Comparison of ENCODE assay signal across 12 cellular contexts in genomic region chr9:92739346-92740014, GRCh38. TPM values are rescaled to one million over a fixed set of nuclear protein-coding genes. Genes with fewer than 3 reads are reported as not detected.
DNase-seq lines count a peak whose midpoint lies in the region; ATAC-seq and TF ChIP-seq lines count a peak whose summit lies in the region.
"Had no signal": no experiment of that assay in that cellular context is flagged by ENCODE, and none has a peak within 500 bp of the region (broad histone marks: within the 10 kb centered on the region; RNA-seq: fewer than 3 reads in every experiment).

No MANE protein-coding gene starts in this region.

- no peaks in the 10 kb centered on the region for H3K36me3 Mint-ChIP-seq in CD4-positive, CD25-positive, alpha-beta regulatory T cell

- H3K4me3 Mint-ChIP-seq in CD4-positive, CD25-positive, alpha-beta regulatory T cell, result no peak overlapping the region

- peaks cover 85% of the 10 kb centered on the region for H3K79me2 ChIP-seq in OCI-LY7 (ENCODE audit: insufficient read depth, low read depth, low read length)

- no peak overlapping the region for H3K27ac ChIP-seq in CD4-positive, CD25-positive, alpha-beta regulatory T cell (ENCODE audit: insufficient read depth, low read length, poor library complexity, severe bottlenecking)
- H3K27ac ChIP-seq in OCI-LY7 (ENCODE audit: low read depth, low read length, poor library complexity, severe bottlenecking) (peak overlapping the region; percentile 49), esophagus squamous epithelium (peak overlapping the region; percentile 66 to 80 (median 72)), psoas muscle (peak overlapping the region; percentile 59)

- peaks cover 28% of the 10 kb centered on the region for H4K20me1 ChIP-seq in OCI-LY7 (ENCODE audit: insufficient read depth, low read length)

- no peak for DNase-seq in CD4-positive, CD25-positive, alpha-beta regulatory T cell
- no peak for DNase-seq in OCI-LY7 (ENCODE audit: low spot score)
- DNase-seq in esophagus squamous epithelium (lab: John Stamatoyannopoulos, UW), result no peak
- no peak for DNase-seq in psoas muscle
- no peak for DNase-seq in SKM-1 (lab: John Stamatoyannopoulos, UW; ENCODE audit: unreplicated experiment)
- no peak for DNase-seq in stimulated activated naive CD4-positive, alpha-beta T cell treated with Interleukin-2 at 50 U/mL for 16 hours (lab: John Stamatoyannopoulos, UW)
- DNase-seq: activated CD8-positive, alpha-beta memory T cell treated with anti-CD3 and anti-CD28 coated beads, Interleukin-2, amount 50 U/mL, for 48 hours; NCI-H2081 treated with DMSO at 0.1 percent for 48 hours had no signal

- H3K9me3 ChIP-seq in CD4-positive, CD25-positive, alpha-beta regulatory T cell (ENCODE audit: control insufficient read depth in 2 of 2, low read length in 2 of 2), result no peaks in the 10 kb centered on the region
- no peaks in the 10 kb centered on the region for H3K9me3 ChIP-seq in OCI-LY7 (ENCODE audit: low read length)
- no peaks in the 10 kb centered on the region for H3K9me3 ChIP-seq in esophagus squamous epithelium
- no peaks in the 10 kb centered on the region for H3K9me3 ChIP-seq in psoas muscle

- peak overlapping the region in 2 of 3 donors; percentile 62 for H3K27ac Mint-ChIP-seq in CD4-positive, CD25-positive, alpha-beta regulatory T cell

- POLR2A ChIA-PET in OCI-LY7 (lab: Charles Lee), result interaction anchor here (0.8 to 1.4 kb wide), 3 partner anchors 10 to 25 kb away, joined by 3 to 6 read pairs (median 3); no protein-coding TSS in a partner anchor

- no peaks in the 10 kb centered on the region for H3K27me3 Mint-ChIP-seq in CD4-positive, CD25-positive, alpha-beta regulatory T cell

- H3K4me3 ChIP-seq in CD4-positive, CD25-positive, alpha-beta regulatory T cell (ENCODE audit: low read depth, low read length), result no peak overlapping the region
- H3K4me3 ChIP-seq in OCI-LY7 (ENCODE audit: low read depth, low read length, poor library complexity, severe bottlenecking), result no peak overlapping the region
- H3K4me3 ChIP-seq in esophagus squamous epithelium, result no peak overlapping the region
- no peak overlapping the region for H3K4me3 ChIP-seq in psoas muscle
- H3K4me3 ChIP-seq: K562 had no signal

- WGBS in esophagus squamous epithelium, 2 donors, result 63 to 76% methylated on average over 10 of the region's 11 CpGs
- 81 to 83% (median 83%) methylated on average over 11 of the region's 11 CpGs for WGBS in psoas muscle, 3 donors

- ATAC-seq in CD4-positive, CD25-positive, alpha-beta regulatory T cell (ENCODE audit: low read depth in 2 of 2), result no peak
- ATAC-seq in psoas muscle (no peak), HG02642 (IDR thresholded peaks at IDR 0.05; ENCODE audit: poor library complexity, unreplicated experiment) (no peak), HG03108 (IDR thresholded peaks at IDR 0.05; ENCODE audit: unreplicated experiment) (no peak)
- ATAC-seq: K562, Panc1 had no signal

- no peaks in the 10 kb centered on the region for H3K27me3 ChIP-seq in CD4-positive, CD25-positive, alpha-beta regulatory T cell (ENCODE audit: control insufficient read depth, insufficient read depth, low read length)
- no peaks in the 10 kb centered on the region for H3K27me3 ChIP-seq in esophagus squamous epithelium
- no peaks in the 10 kb centered on the region for H3K27me3 ChIP-seq in psoas muscle (ENCODE audit: insufficient read depth in 3 of 3, low read length in 2 of 3)

- H3K9me3 Mint-ChIP-seq in CD4-positive, CD25-positive, alpha-beta regulatory T cell, result no peaks in the 10 kb centered on the region

- no peak for TF ChIP-seq POLR2A in esophagus squamous epithelium (IDR thresholded peaks at IDR 0.05)

- peak overlapping the region; percentile 78 for H3K4me2 ChIP-seq in OCI-LY7 (ENCODE audit: low read length)

- BruUV-seq in OCI-LY7 (replicated peaks; lab: Mats Ljungman, UMichigan), result no TSS peak

- H2AFZ ChIP-seq in OCI-LY7 (ENCODE audit: low read length), result no peak overlapping the region

- TF ChIP-seq CTCF in OCI-LY7 (conservative IDR thresholded peaks at IDR 0.05; ENCODE audit: low read length) (no peak), esophagus squamous epithelium (IDR thresholded peaks at IDR 0.05) (no peak), psoas muscle (IDR thresholded peaks at IDR 0.05) (no peak)

- peaks cover 22 to 83% (median 51%) of the 10 kb centered on the region in 4 donors for H3K4me1 Mint-ChIP-seq in CD4-positive, CD25-positive, alpha-beta regulatory T cell

- intact Hi-C loops in OCI-LY7 (cut with micrococcal nuclease; ENCODE audit: unreplicated experiment), result no loop called here
- intact Hi-C loops in esophagus squamous epithelium (cut with DNase I), result no loop called here
- intact Hi-C loops in psoas muscle (cut with DNase I), result no loop called here

- no peaks in the 10 kb centered on the region for H3K36me3 ChIP-seq in CD4-positive, CD25-positive, alpha-beta regulatory T cell (ENCODE audit: control insufficient read depth, insufficient read depth, low read length)
- H3K36me3 ChIP-seq in OCI-LY7 (ENCODE audit: insufficient read depth, low read length) (no peaks in the 10 kb centered on the region), esophagus squamous epithelium (no peaks in the 10 kb centered on the region), psoas muscle (ENCODE audit: insufficient read depth in 1 of 2, low read depth in 1 of 2) (no peaks in the 10 kb centered on the region)

- H3K4me1 ChIP-seq in CD4-positive, CD25-positive, alpha-beta regulatory T cell (ENCODE audit: control insufficient read depth, insufficient read depth, low read length, poor library complexity, severe bottlenecking), result peaks cover 26% of the 10 kb centered on the region
- H3K4me1 ChIP-seq in OCI-LY7 (ENCODE audit: insufficient read depth, low read length, poor library complexity, severe bottlenecking) (peaks cover 66% of the 10 kb centered on the region), esophagus squamous epithelium (peaks cover 45 to 94% (median 64%) of the 10 kb centered on the region in 3 donors), psoas muscle (peaks cover 58% of the 10 kb centered on the region)

- CTCF ChIA-PET in OCI-LY7 (lab: Charles Lee; ENCODE audit: unreplicated experiment), result no interaction called here

- H3K9me2 ChIP-seq in OCI-LY7 (ENCODE audit: insufficient read depth, low read length), result no peaks in the 10 kb centered on the region

RNA-seq across cellular contexts. Expression of gene BICD2, which starts 25.2 kb away (rescaled TPM):
- 29.3 TPM for total RNA-seq in CD4-positive, CD25-positive, alpha-beta regulatory T cell
- 1 to 10 TPM; 5.6 to 9.8 (median 7.6) TPM for polyA plus RNA-seq in CD4-positive, CD25-positive, alpha-beta regulatory T cell
- total RNA-seq in OCI-LY7 (2014; rRNA removed; shearing (Covaris generic)), result 71.0 and 71.7 TPM in 2 replicates
- 46.5 and 53.9 TPM in 2 replicates for total RNA-seq in OCI-LY7 (2022)
- total RNA-seq in esophagus squamous epithelium, result 100 to 1,000 TPM in 1 of 4 donors, 10 to 100 TPM in 3; 81.7 to 116 (median 91.1) TPM
- total RNA-seq in psoas muscle, result 10 to 100 TPM; 21.6 to 32.1 (median 26.0) TPM
- 10 to 100 TPM; 22.4 to 44.4 (median 43.6) TPM for polyA plus RNA-seq in psoas muscle
